Comparison of ENCODE assay signal across 14 cellular contexts in the genomic region with DNA sequence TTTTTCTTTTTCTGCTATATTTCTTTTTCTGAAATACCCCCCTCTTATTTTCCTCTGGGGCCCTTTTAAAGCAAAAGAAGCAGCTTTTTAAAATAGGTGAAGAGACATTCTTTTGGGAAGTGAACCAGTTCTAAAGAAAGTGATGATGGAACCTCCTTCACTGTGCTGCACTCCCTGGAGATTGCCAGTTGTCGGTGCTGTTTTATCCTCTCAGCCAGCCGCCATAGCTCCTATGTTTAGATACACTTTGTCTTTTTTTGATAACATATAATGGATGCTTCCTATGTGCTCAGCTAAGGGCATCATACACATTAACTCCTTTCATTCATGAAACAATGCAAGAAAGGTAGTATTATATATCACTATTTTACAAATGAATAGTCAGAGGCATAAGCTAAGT. TPM values are rescaled to one million over a fixed set of nuclear protein-coding genes. Genes with fewer than 3 reads are reported as not detected.
DNase-seq lines count a peak whose midpoint lies in the region; ATAC-seq, FAIRE-seq and TF ChIP-seq lines count a peak whose summit lies in the region.
"Had no signal": no experiment of that assay in that cellular context is flagged by ENCODE, and none has a peak within 500 bp of the region (broad histone marks: within the 10 kb centered on the region; RNA-seq: fewer than 3 reads in every experiment).

No MANE protein-coding gene starts in this region.

- TF ChIP-seq CTCF in 22Rv1 (IDR thresholded peaks at IDR 0.05): peak; percentile 53
- peak; percentile 40 for TF ChIP-seq CTCF in bronchial epithelial cell (IDR thresholded peaks at IDR 0.05; ENCODE audit: insufficient read depth, low read length, severe bottlenecking)
- TF ChIP-seq CTCF in kidney epithelial cell (IDR thresholded peaks at IDR 0.05; ENCODE audit: insufficient read depth, low read length, poor library complexity, severe bottlenecking): peak; percentile 21

- DNase-seq in HT-29 (ENCODE audit: low spot score): peak; percentile 16
- no peak for DNase-seq in bronchial epithelial cell (ENCODE audit: low read depth)
- no peak for DNase-seq in kidney epithelial cell (ENCODE audit: low read depth)
- DNase-seq in medulla oblongata (ENCODE audit: extremely low spot score): no peak
- no peak for DNase-seq in stimulated activated CD4-positive, alpha-beta T cell treated with anti-CD3 and anti-CD28 coated beads, Interleukin-12 subunit alpha, Interleukin-12 subunit beta, amount 100 ng/mL, for 4 hours
- DNase-seq in NOMO-1 treated with dmso at 0.1 percent for 144 hours (lab: John Stamatoyannopoulos, UW; ENCODE audit: unreplicated experiment): no peak
- DNase-seq: hypothalamus; Kasumi-1; naive thymus-derived CD8-positive, alpha-beta T cell; NCI-H446; stimulated activated naive CD8-positive, alpha-beta T cell treated with anti-CD3 and anti-CD28 coated beads, Interleukin-15, Interleukin-2, amounts not matched to agents 100 U/mL and 50 U/mL, for 24 hours had no signal

- FAIRE-seq in bronchial epithelial cell (lab: Jason Lieb, UNC): no peak

- H3K4me3 ChIP-seq in bronchial epithelial cell (ENCODE audit: low read depth, low read length): no peak overlapping the region
- no peak overlapping the region for H3K4me3 ChIP-seq in kidney epithelial cell (ENCODE audit: low read depth, low read length)

- no peaks in the 10 kb centered on the region for H3K27me3 ChIP-seq in bronchial epithelial cell (ENCODE audit: control insufficient read depth, insufficient read depth, low read length)
- no peaks in the 10 kb centered on the region for H3K27me3 ChIP-seq in kidney epithelial cell (ENCODE audit: control insufficient read depth, insufficient read depth, low read length)

- H3K27ac ChIP-seq in 22Rv1: no peak overlapping the region

- H3K36me3 ChIP-seq in bronchial epithelial cell (ENCODE audit: control insufficient read depth, insufficient read depth, low read length) (no peaks in the 10 kb centered on the region), kidney epithelial cell (ENCODE audit: control insufficient read depth, insufficient read depth, low read length) (no peaks in the 10 kb centered on the region)

- no peak for ATAC-seq in GM18870 (IDR thresholded peaks at IDR 0.05; ENCODE audit: unreplicated experiment)
- ATAC-seq: naive thymus-derived CD8-positive, alpha-beta T cell; stimulated activated naive CD8-positive, alpha-beta T cell treated with anti-CD3 and anti-CD28 coated beads, Interleukin-15, Interleukin-2, amounts not matched to agents 100 U/mL and 50 U/mL, for 24 hours had no signal

RNA-seq across cellular contexts. Expression of gene CFAP300, which starts 14.0 kb away (rescaled TPM):
- 3.8 and 7.4 TPM in 2 replicates for total RNA-seq in HT-29 (2014; rRNA removed; shearing (Covaris generic))
- 4.7 and 8.7 TPM in 2 replicates for total RNA-seq in bronchial epithelial cell
- total RNA-seq in kidney epithelial cell: 0.33 and 0.96 TPM in 2 replicates
- total RNA-seq: B cell; naive thymus-derived CD8-positive, alpha-beta T cell had no signal

RNA-seq across cellular contexts. Expression of gene YAP1, which starts 49.0 kb away (rescaled TPM):
- total RNA-seq in HT-29 (2014; rRNA removed; shearing (Covaris generic)): 112 TPM in 2 replicates
- 151 and 152 TPM in 2 replicates for total RNA-seq in bronchial epithelial cell
- 94.4 and 120 TPM in 2 replicates for total RNA-seq in kidney epithelial cell
- total RNA-seq: B cell; naive thymus-derived CD8-positive, alpha-beta T cell had no signal
